Comparison of ENCODE assay signal across 18 cellular contexts in the genomic region with DNA sequence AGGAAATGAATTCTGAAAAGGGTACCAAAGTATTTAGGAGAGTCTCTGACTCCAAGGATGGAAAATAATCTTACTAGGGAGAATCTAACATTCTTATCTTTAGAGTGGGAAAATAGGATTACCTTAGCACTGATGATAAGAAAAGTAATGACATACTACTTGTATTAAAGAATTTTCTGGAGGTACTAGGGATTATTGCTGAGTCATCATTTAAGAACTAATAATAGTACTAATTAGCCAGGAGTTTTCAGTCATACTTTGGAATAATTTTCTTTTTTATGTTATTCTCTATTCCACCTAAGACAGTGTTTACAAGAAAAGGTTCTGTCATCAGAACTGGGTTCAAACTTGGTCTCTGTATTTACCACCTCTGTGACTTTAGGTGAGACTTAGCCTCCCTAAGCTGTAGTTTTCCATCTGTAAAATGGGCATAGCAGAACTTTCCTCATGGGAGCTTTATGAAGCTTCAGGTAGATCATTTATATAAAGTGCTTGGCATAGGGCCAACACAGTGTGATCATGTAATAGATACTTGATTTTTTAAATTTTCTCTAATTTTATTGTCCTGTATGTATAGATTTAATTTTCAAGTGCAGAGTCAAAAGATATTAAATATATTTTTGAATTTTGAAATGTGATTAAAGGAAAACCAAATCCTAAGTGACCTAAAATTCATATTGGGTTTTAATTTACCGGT. TPM values are rescaled to one million over a fixed set of nuclear protein-coding genes. Genes with fewer than 3 reads are reported as not detected.
DNase-seq lines count a peak whose midpoint lies in the region; ATAC-seq, FAIRE-seq and TF ChIP-seq lines count a peak whose summit lies in the region.
"Had no signal": no experiment of that assay in that cellular context is flagged by ENCODE, and none has a peak within 500 bp of the region (broad histone marks: within the 10 kb centered on the region; RNA-seq: fewer than 3 reads in every experiment).

No MANE protein-coding gene starts in this region.

- H3K4me1 ChIP-seq in K562 (replicated peaks in 1 of 2; ENCODE audit: control insufficient read depth in 2 of 2, insufficient read depth in 2 of 2, low read length in 2 of 2) (no peaks in the 10 kb centered on the region), suprapubic skin (peaks cover 48% of the 10 kb centered on the region)
- H3K4me1 ChIP-seq: parathyroid adenoma had no signal

- CTCF ChIA-PET in K562 (lab: Yijun Ruan, JAX; ENCODE audit: low intra/inter-chr PET ratio) = no interaction called here

- POLR2A ChIA-PET in K562 (lab: Yijun Ruan, JAX) = no interaction called here

- H3K4me3 ChIP-seq in K562 (no peak overlapping the region), suprapubic skin (no peak overlapping the region)
- H3K4me3 ChIP-seq: HAP-1 had no signal

- TF ChIP-seq CTCF in K562 (IDR thresholded peaks at IDR 0.05 in 2 of 3, conservative IDR thresholded peaks at IDR 0.05 in 1 of 3; ENCODE audit: insufficient read depth in 2 of 3, low read depth in 1 of 3, low read length in 3 of 3) (no peak), suprapubic skin (IDR thresholded peaks at IDR 0.05) (no peak)

- H3K9me3 ChIP-seq in K562 (replicated peaks; ENCODE audit: control insufficient read depth, insufficient read depth, low read depth, low read length) (no peaks in the 10 kb centered on the region), suprapubic skin (no peaks in the 10 kb centered on the region)
- H3K9me3 ChIP-seq: HAP-1 had no signal

- H3K36me3 ChIP-seq in K562 (ENCODE audit: control insufficient read depth, insufficient read depth, low read length) = no peaks in the 10 kb centered on the region
- H3K36me3 ChIP-seq in suprapubic skin = no peaks in the 10 kb centered on the region
- H3K36me3 ChIP-seq: HAP-1 had no signal

- DNase-seq in NCI-H69 (lab: John Stamatoyannopoulos, UW) (peak; percentile 14), K562 (ENCODE audit: extremely low read depth in 1 of 4, low spot score in 3 of 4) (no peak), suprapubic skin (ENCODE audit: low spot score in 2 of 2) (no peak), NCI-H2081 treated with DMSO at 0.1 percent for 48 hours (lab: John Stamatoyannopoulos, UW) (no peak), medulla oblongata (ENCODE audit: extremely low spot score) (no peak), NCI-H774 (lab: John Stamatoyannopoulos, UW) (no peak)
- DNase-seq: activated B cell treated with CpG ODN at 0.5 μM for 24 hours; activated CD8-positive, alpha-beta memory T cell treated with anti-CD3 and anti-CD28 coated beads, Interleukin-2, amount 50 U/mL, for 4 hours; activated naive CD8-positive, alpha-beta T cell treated with anti-CD3 and anti-CD28 coated beads, Interleukin-2, amount 10 ng/mL, durations not matched to agents 7 days and 5 days; effector CD4-positive, alpha-beta T cell; NCI-H1092 treated with DMSO at 0.1 percent for 48 hours; NCI-H524; stimulated activated naive CD4-positive, alpha-beta T cell treated with Interleukin-2 at 50 U/mL for 16 hours had no signal

- 5% methylated on average over 1 of the region's 1 CpG for WGBS in K562 (ENCODE audit: insufficient coverage, low coverage, missing lambda C conversion rate)
- WGBS in suprapubic skin = 51% methylated on average over 1 of the region's 1 CpG

- intact Hi-C loops in K562 (cut with micrococcal nuclease) = loop anchor here (5.0 kb wide), 1 partner anchor 86 kb away; no protein-coding TSS in a partner anchor

- TF ChIP-seq POLR2A in K562 (conservative IDR thresholded peaks at IDR 0.05) = no peak
- no peak for TF ChIP-seq POLR2A in suprapubic skin (IDR thresholded peaks at IDR 0.05)

- no peak overlapping the region for H3K9ac ChIP-seq in K562 (ENCODE audit: insufficient read depth in 1 of 2, low read depth in 2 of 2, low read length in 2 of 2)
- H3K9ac ChIP-seq: parathyroid adenoma had no signal

- no peak for ATAC-seq in K562
- ATAC-seq in GM18520 (IDR thresholded peaks at IDR 0.05; ENCODE audit: unreplicated experiment) = no peak

- no peaks in the 10 kb centered on the region for H4K20me1 ChIP-seq in K562 (replicated peaks; ENCODE audit: control insufficient read depth, insufficient read depth, low read length)

- H2AFZ ChIP-seq in K562 (ENCODE audit: low read depth, low read length) = no peak overlapping the region
- H2AFZ ChIP-seq: parathyroid adenoma had no signal

- H3K79me2 ChIP-seq in K562 (ENCODE audit: control insufficient read depth, insufficient read depth, low read length) = no peaks in the 10 kb centered on the region
- H3K79me2 ChIP-seq: parathyroid adenoma had no signal

- in situ Hi-C loops in K562 (cut with MboI) = no loop called here

- H3K27ac ChIP-seq in K562 (ENCODE audit: extremely low read depth, low read depth, low read length) (no peak overlapping the region), suprapubic skin (peak overlapping the region; percentile 87)
- H3K27ac ChIP-seq: parathyroid adenoma had no signal

- FAIRE-seq in K562 (lab: Jason Lieb, UNC) (no peak), islet of Langerhans (lab: Jason Lieb, UNC) (peak; percentile 85)
- FAIRE-seq: GM12891 had no signal

- no TSS peak for BruUV-seq in K562 (replicated peaks; lab: Mats Ljungman, UMichigan)

- TF ChIP-seq RAD21 in K562 (CRISPR knock-in tag; conservative IDR thresholded peaks at IDR 0.05 in 1 of 2, IDR thresholded peaks at IDR 0.05 in 1 of 2) = no peak

- H3K27me3 ChIP-seq in K562 (ENCODE audit: control insufficient read depth in 2 of 2, insufficient read depth in 2 of 2, low read length in 2 of 2) (peaks cover 4 to 6% of the 10 kb centered on the region in 2 experiments; a peak in 1 of 5 replicates), suprapubic skin (no peaks in the 10 kb centered on the region)

- no peaks in the 10 kb centered on the region for H3K9me1 ChIP-seq in K562 (ENCODE audit: control insufficient read depth, insufficient read depth, low read length)

- no peak overlapping the region for H3K4me2 ChIP-seq in K562 (ENCODE audit: insufficient read depth, low read length)

- TF ChIP-seq EP300 in K562 (IDR thresholded peaks at IDR 0.05; ENCODE audit: low read length) = no peak
- TF ChIP-seq EP300 in suprapubic skin (IDR thresholded peaks at IDR 0.05) = no peak

TF ChIP-seq in K562, 482 proteins besides CTCF, POLR2A, EP300 and RAD21:
- TF ChIP-seq MAFG (tag; conservative IDR thresholded peaks at IDR 0.05) = peak; percentile 90
- peak; percentile 34; the same call in 1 of the 2 replicates for TF ChIP-seq NFE2L1 (tag; IDR thresholded peaks at IDR 0.05; ENCODE audit: borderline replicate concordance, low read depth)
- no peak for TF ChIP-seq KDM1A (IDR thresholded peaks at IDR 0.05)
- peak; percentile 52; the same call in 1 of the 2 replicates for TF ChIP-seq NFIX (CRISPR knock-in tag; IDR thresholded peaks at IDR 0.05; ENCODE audit: low read depth)
- peak; percentile 98 for TF ChIP-seq MAFK (IDR thresholded peaks at IDR 0.05; ENCODE audit: low read length)
- TF ChIP-seq GABPA (tag; conservative IDR thresholded peaks at IDR 0.05; ENCODE audit: low read depth) = no peak
- TF ChIP-seq C11orf30 (IDR thresholded peaks at IDR 0.05; ENCODE audit: low read depth) = peak; percentile 84
- TF ChIP-seq MAFF (IDR thresholded peaks at IDR 0.05; ENCODE audit: low read length) = peak; percentile 96
- peak; percentile 68 for TF ChIP-seq NFIC (IDR thresholded peaks at IDR 0.05)
- no peak for TF ChIP-seq ZNF644 (tag; IDR thresholded peaks at IDR 0.05; ENCODE audit: low read depth)
- peak; percentile 94 for TF ChIP-seq ZNF316 (IDR thresholded peaks at IDR 0.05)

RNA-seq across cellular contexts. Expression of a gene that starts 20.4 kb away (rescaled TPM):
- total RNA-seq in K562 (2011; cell fraction: chromatin; rRNA removed; ENCODE audit: low replicate concordance) = 0.14 TPM in 1 of 2 replicates, not detected in the other
- total RNA-seq in K562 (2011; cell fraction: nucleolus; rRNA removed) = not detected in 2 replicates
- total RNA-seq in K562 (2011; cell fraction: nucleoplasm; rRNA removed) = 0.15 TPM in 1 of 2 replicates, not detected in the other
- total RNA-seq in K562 (2014; rRNA removed) (under 0.01 and 0.04 TPM in 2 replicates), K562 (2014; rRNA removed; fragmentation: Illumina TruSeq; extraction: Trizol) (not detected in 2 replicates), K562 (2015; rRNA removed; fragmentation: Illumina TruSeq; extraction: Trizol) (not detected in 2 replicates), K562 (2021) (0.02 and 0.04 TPM in 2 replicates), suprapubic skin (10 to 100 TPM; 30.7 to 65.5 (median 57.5) TPM)
- polyA plus RNA-seq in K562 (2011; rRNA removed) (0.01 and 0.03 TPM in 2 replicates), K562 (2014; fragmentation: Illumina TruSeq; extraction: Trizol) (not detected in 2 replicates), K562 (2014; fragmentation: Nextera tagmentation; extraction: Ambion mirVana) (not detected), K562 (2014; rRNA removed) (0.04 TPM in 1 of 2 replicates, not detected in the other)
- 0.03 TPM in 1 of 2 replicates, not detected in the other for polyA plus RNA-seq in K562 (2011; cell fraction: cytosol; rRNA removed)
- 0.03 and 0.04 TPM in 2 replicates for polyA plus RNA-seq in K562 (2011; cell fraction: nucleus; rRNA removed)
- polyA plus RNA-seq in K562 (2012) = 0.04 TPM in 1 of 2 replicates, not detected in the other
- polyA minus RNA-seq in K562 (2011; rRNA and poly(A)+ RNA removed) = 0.04 and 0.06 TPM in 2 replicates
- not detected in 2 replicates for polyA minus RNA-seq in K562 (2011; cell fraction: cytosol; rRNA and poly(A)+ RNA removed)
- 0.13 and 0.22 TPM in 2 replicates for polyA minus RNA-seq in K562 (2011; cell fraction: nucleus; rRNA and poly(A)+ RNA removed)
- total RNA-seq: activated naive CD8-positive, alpha-beta T cell treated with anti-CD3 and anti-CD28 coated beads, Interleukin-2, amount 10 ng/mL, durations not matched to agents 7 days and 5 days had no signal

Comparison
In these comparisons a context has a peak if more than half of its experiments do, and no peak if none do; other contexts are left out.
1. RNA of a gene that starts 20.4 kb away (total RNA-seq): 30.7 to 65.5 TPM in suprapubic skin; under 0.01 to 0.15 TPM in K562; every median in the first group is over 10 times any median in the second.